In the genomic region with DNA sequence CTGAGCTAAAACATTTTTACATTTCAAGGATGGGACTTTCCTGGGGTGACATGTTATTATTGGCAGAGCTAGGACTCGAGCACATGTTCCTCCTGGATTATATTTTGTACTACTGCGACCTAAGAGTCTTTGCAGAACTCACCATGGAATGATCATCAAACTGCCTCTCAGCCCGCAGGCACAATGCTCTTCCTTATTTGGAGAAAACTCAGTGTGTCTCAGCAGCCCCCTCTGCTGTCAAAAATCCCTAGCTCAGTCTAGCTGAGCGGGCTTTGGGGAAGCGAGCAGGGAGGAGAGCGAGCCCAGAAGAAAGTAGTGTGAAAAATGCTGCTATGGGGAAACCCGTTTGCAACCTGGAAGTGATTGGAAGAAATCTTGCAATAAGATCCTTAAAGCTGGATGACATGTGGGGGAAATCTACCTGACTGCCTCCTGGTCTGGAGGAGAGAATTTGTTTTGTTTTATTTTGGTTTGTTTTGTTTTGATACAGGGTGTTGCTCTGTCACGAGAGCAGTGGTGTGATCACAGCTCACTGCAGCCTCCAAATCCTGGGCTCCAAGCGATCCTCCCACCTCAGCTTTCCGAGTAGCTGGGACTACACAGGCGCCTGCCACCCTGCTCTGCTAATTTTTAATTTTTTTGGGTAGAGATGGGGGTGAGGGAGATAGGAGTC, we compare ENCODE assay signal across 1 cellular context.
TF ChIP-seq lines count a peak whose summit lies in the region.

No MANE protein-coding gene starts in this region.

TF ChIP-seq in H1, 55 proteins besides CTCF, POLR2A, EP300 and RAD21:
- TF ChIP-seq PHF8 (conservative IDR thresholded peaks at IDR 0.05; ENCODE audit: low read depth, low read length): no peak
- TF ChIP-seq TCF12 (IDR thresholded peaks at IDR 0.05; ENCODE audit: low read depth, low read length): no peak
- TF ChIP-seq SAP30 (IDR thresholded peaks at IDR 0.05; ENCODE audit: insufficient read depth, insufficient replicate concordance, low read length): no peak
- no peak for TF ChIP-seq BRCA1 (IDR thresholded peaks at IDR 0.05; ENCODE audit: low read depth, low read length)
- TF ChIP-seq KDM4A (IDR thresholded peaks at IDR 0.05; ENCODE audit: low read depth, low read length, severe bottlenecking): no peak
- TF ChIP-seq HDAC6 (IDR thresholded peaks at IDR 0.05; ENCODE audit: low read depth, low read length): no peak
- no peak for TF ChIP-seq BACH1 (IDR thresholded peaks at IDR 0.05; ENCODE audit: low read length)
- no peak for TF ChIP-seq HDAC2 (IDR thresholded peaks at IDR 0.05; ENCODE audit: borderline replicate concordance in 1 of 2, low read depth in 2 of 2, low read length in 2 of 2)
- TF ChIP-seq MAX (IDR thresholded peaks at IDR 0.05): peak; percentile 50; the same call in 1 of the 2 replicates
- TF ChIP-seq SP1 (IDR thresholded peaks at IDR 0.05; ENCODE audit: low read depth, low read length): peak; percentile 62; the same call in 1 of the 2 replicates
- TF ChIP-seq ASH2L (IDR thresholded peaks at IDR 0.05; ENCODE audit: low read length): peak; percentile 59
- no peak for TF ChIP-seq JUND (IDR thresholded peaks at IDR 0.05; ENCODE audit: low read length)
- TF ChIP-seq CHD7 (IDR thresholded peaks at IDR 0.05; ENCODE audit: insufficient replicate concordance, low read length): no peak
- no peak for TF ChIP-seq NRF1 (IDR thresholded peaks at IDR 0.05; ENCODE audit: low read depth, low read length)
- TF ChIP-seq EZH2 (IDR thresholded peaks at IDR 0.05; ENCODE audit: low read depth, low read length, severe bottlenecking): no peak
- TF ChIP-seq BCL11A (IDR thresholded peaks at IDR 0.05; ENCODE audit: low read depth in 2 of 2, low read length in 2 of 2): no peak
- no peak for TF ChIP-seq SUZ12 (IDR thresholded peaks at IDR 0.05; ENCODE audit: low read length)
- TF ChIP-seq RXRA (IDR thresholded peaks at IDR 0.05; ENCODE audit: insufficient read depth, low read depth, low read length): no peak
- no peak for TF ChIP-seq ZNF274 (IDR thresholded peaks at IDR 0.05; ENCODE audit: borderline replicate concordance, extremely low read depth, low read length)
- TF ChIP-seq CHD2 (IDR thresholded peaks at IDR 0.05; ENCODE audit: low read length): no peak
- TF ChIP-seq SIN3A (conservative IDR thresholded peaks at IDR 0.05 in 1 of 2, IDR thresholded peaks at IDR 0.05 in 1 of 2; ENCODE audit: low read depth in 1 of 2, low read length in 2 of 2): no peak
- TF ChIP-seq, protein P1, sequence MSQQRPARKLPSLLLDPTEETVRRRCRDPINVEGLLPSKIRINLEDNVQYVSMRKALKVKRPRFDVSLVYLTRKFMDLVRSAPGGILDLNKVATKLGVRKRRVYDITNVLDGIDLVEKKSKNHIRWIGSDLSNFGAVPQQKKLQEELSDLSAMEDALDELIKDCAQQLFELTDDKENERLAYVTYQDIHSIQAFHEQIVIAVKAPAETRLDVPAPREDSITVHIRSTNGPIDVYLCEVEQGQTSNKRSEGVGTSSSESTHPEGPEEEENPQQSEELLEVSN (IDR thresholded peaks at IDR 0.05): peak; percentile 61
- TF ChIP-seq YY1 (IDR thresholded peaks at IDR 0.05; ENCODE audit: low read depth, low read length): 0 out of 2 replicates have a peak, but pooled peaks have one; percentile 47
- TF ChIP-seq KDM5A (IDR thresholded peaks at IDR 0.05; ENCODE audit: low read length): no peak
- no peak for TF ChIP-seq JUN (IDR thresholded peaks at IDR 0.05; ENCODE audit: low read depth, low read length)
- TF ChIP-seq RFX5 (IDR thresholded peaks at IDR 0.05; ENCODE audit: borderline replicate concordance, low read depth, low read length): no peak
- no peak for TF ChIP-seq CBX5 (IDR thresholded peaks at IDR 0.05; ENCODE audit: low read depth, low read length)
- TF ChIP-seq SP4 (IDR thresholded peaks at IDR 0.05; ENCODE audit: low read length): no peak
- no peak for TF ChIP-seq CTBP2 (IDR thresholded peaks at IDR 0.05; ENCODE audit: borderline replicate concordance, insufficient read depth, insufficient read length, low read length)
- no peak for TF ChIP-seq RNF2 (IDR thresholded peaks at IDR 0.05; ENCODE audit: borderline replicate concordance, low read depth, low read length, missing control alignments, poor library complexity, severe bottlenecking)
- TF ChIP-seq EGR1 (IDR thresholded peaks at IDR 0.05; ENCODE audit: borderline replicate concordance, low read depth, low read length): no peak; the same call in 1 of the 2 replicates
- no peak for TF ChIP-seq CEBPB (IDR thresholded peaks at IDR 0.05; ENCODE audit: low read depth, low read length)
- no peak for TF ChIP-seq USF2 (IDR thresholded peaks at IDR 0.05; ENCODE audit: low read length)
- TF ChIP-seq POLR2AphosphoS5 (IDR thresholded peaks at IDR 0.05; ENCODE audit: low read depth, low read length): peak; percentile 14; the same call in 1 of the 2 replicates
- no peak for TF ChIP-seq GABPA (IDR thresholded peaks at IDR 0.05; ENCODE audit: borderline replicate concordance, insufficient read depth, low read length)
- peak; percentile 56; the same call in 1 of the 2 replicates for TF ChIP-seq TAF1 (IDR thresholded peaks at IDR 0.05; ENCODE audit: low read depth, low read length)
- no peak for TF ChIP-seq SIRT6 (IDR thresholded peaks at IDR 0.05; ENCODE audit: low read length)
- TF ChIP-seq MAFK (IDR thresholded peaks at IDR 0.05; ENCODE audit: low read depth, low read length): no peak
- TF ChIP-seq TBP (IDR thresholded peaks at IDR 0.05; ENCODE audit: low read depth, low read length): peak; percentile 51; the same call in 1 of the 2 replicates
- peak; percentile 97 for TF ChIP-seq TEAD4 (IDR thresholded peaks at IDR 0.05; ENCODE audit: low read depth, low read length)
- no peak for TF ChIP-seq SP2 (IDR thresholded peaks at IDR 0.05; ENCODE audit: low read length)
- no peak for TF ChIP-seq CBX8 (IDR thresholded peaks at IDR 0.05; ENCODE audit: borderline replicate concordance, low read depth, low read length)
- TF ChIP-seq NANOG (IDR thresholded peaks at IDR 0.05; ENCODE audit: insufficient read depth, low read depth, low read length, poor library complexity, severe bottlenecking): no peak
- no peak for TF ChIP-seq CREB1 (IDR thresholded peaks at IDR 0.05)
- TF ChIP-seq SRF (IDR thresholded peaks at IDR 0.05; ENCODE audit: low read depth, low read length): peak; percentile 97
- TF ChIP-seq, protein P2, sequence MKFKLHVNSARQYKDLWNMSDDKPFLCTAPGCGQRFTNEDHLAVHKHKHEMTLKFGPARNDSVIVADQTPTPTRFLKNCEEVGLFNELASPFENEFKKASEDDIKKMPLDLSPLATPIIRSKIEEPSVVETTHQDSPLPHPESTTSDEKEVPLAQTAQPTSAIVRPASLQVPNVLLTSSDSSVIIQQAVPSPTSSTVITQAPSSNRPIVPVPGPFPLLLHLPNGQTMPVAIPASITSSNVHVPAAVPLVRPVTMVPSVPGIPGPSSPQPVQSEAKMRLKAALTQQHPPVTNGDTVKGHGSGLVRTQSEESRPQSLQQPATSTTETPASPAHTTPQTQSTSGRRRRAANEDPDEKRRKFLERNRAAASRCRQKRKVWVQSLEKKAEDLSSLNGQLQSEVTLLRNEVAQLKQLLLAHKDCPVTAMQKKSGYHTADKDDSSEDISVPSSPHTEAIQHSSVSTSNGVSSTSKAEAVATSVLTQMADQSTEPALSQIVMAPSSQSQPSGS (IDR thresholded peaks at IDR 0.05; ENCODE audit: low read length): no peak
- TF ChIP-seq RBBP5 (IDR thresholded peaks at IDR 0.05; ENCODE audit: borderline replicate concordance, low read depth, low read length): no peak; the same call in 1 of the 2 replicates
- no peak for TF ChIP-seq KDM1A (IDR thresholded peaks at IDR 0.05; ENCODE audit: borderline replicate concordance, low read length)
- no peak for TF ChIP-seq GTF2F1 (IDR thresholded peaks at IDR 0.05; ENCODE audit: borderline replicate concordance, low read depth, low read length)
- no peak for TF ChIP-seq POU5F1 (IDR thresholded peaks at IDR 0.05; ENCODE audit: low read depth, low read length)
- TF ChIP-seq FOSL1 (IDR thresholded peaks at IDR 0.05; ENCODE audit: insufficient read depth, low read depth, low read length): no peak
- TF ChIP-seq, protein P3, sequence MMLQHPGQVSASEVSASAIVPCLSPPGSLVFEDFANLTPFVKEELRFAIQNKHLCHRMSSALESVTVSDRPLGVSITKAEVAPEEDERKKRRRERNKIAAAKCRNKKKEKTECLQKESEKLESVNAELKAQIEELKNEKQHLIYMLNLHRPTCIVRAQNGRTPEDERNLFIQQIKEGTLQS (IDR thresholded peaks at IDR 0.05; ENCODE audit: insufficient read depth, low read depth, low read length): no peak
- no peak for TF ChIP-seq CHD1 (IDR thresholded peaks at IDR 0.05; ENCODE audit: low read depth, low read length)
- TF ChIP-seq TAF7 (optimal IDR thresholded peaks at IDR 0.05; ENCODE audit: borderline replicate concordance, low read depth, low read length): peak; percentile 74
- TF ChIP-seq SIX5 (IDR thresholded peaks at IDR 0.05; ENCODE audit: low read depth, low read length): no peak
